Comparison of ENCODE assay signal across 1 cellular context in the genomic region with DNA sequence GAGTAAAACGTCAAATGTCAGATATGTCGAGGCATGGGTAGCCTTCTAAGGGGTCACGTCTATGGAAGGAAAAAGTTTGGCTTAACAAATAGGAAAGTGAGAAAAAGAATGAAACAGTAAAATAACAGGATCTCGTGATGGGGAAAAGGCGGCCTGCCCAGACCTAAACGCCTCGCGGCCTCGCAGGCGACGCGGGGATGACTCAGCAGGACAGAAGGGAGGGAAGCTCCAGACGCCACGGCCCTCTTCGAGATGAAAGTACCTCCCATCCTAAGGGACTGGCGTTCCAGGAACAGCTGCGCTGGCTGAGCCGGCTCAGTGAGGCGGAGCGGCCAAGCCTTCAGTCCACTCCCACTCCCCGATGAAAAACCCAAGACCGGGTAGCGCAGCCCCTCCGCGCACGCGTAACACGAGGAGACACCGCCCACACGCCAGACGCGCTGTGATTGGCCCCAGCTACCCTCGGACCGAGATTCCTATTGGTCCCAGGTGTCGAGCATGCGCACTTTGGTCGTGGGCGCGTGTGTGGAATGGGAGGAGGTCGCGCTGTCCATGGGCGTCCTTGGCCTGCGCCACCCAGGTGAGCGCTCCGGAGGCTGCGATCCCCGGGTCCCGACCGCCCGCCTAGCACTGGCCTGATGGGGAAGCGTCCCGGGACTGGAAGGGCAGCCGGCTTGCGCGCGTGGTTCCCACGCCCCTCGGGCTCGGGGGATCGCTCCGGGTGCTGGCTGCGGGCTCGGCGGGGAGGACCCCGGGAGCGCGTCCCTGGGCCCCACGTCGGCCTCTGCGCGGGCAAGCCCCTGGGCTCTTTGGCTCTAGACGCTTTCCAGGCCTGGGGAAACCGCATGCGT.
A peak's percentile ranks its signal among the peaks of the same experiment; 100 is the strongest.
TF ChIP-seq lines count a peak whose summit lies in the region.

No MANE protein-coding gene starts in this region.

TF ChIP-seq in HepG2, 621 proteins besides CTCF, POLR2A, EP300 and RAD21 (continued from another document and continues in another):
- TF ChIP-seq FOXK2 (IDR thresholded peaks at IDR 0.05) (no peak), BHLHE40 (IDR thresholded peaks at IDR 0.05; ENCODE audit: low read length) (no peak), MTA1 (CRISPR knock-in tag; IDR thresholded peaks at IDR 0.05; ENCODE audit: borderline replicate concordance) (0 out of 2 replicates have a peak, but pooled peaks have one; percentile 49), ZNF552 (CRISPR knock-in tag; IDR thresholded peaks at IDR 0.05; ENCODE audit: borderline replicate concordance) (no peak), FOXC1 (CRISPR knock-in tag; IDR thresholded peaks at IDR 0.05; ENCODE audit: borderline replicate concordance) (peak; percentile 46; the same call in 1 of the 2 replicates), ZNF362 (CRISPR knock-in tag; IDR thresholded peaks at IDR 0.05; ENCODE audit: borderline replicate concordance) (no peak), AGO2 (optimal IDR thresholded peaks at IDR 0.05; ENCODE audit: low read depth, low read length) (peak; percentile 54), KAT2B (IDR thresholded peaks at IDR 0.05; ENCODE audit: borderline replicate concordance, low read depth, low read length) (no peak), ELK4 (CRISPR knock-in tag; IDR thresholded peaks at IDR 0.05; ENCODE audit: borderline replicate concordance) (no peak), ZBTB7B (CRISPR knock-in tag; IDR thresholded peaks at IDR 0.05) (no peak), YEATS2 (CRISPR knock-in tag; IDR thresholded peaks at IDR 0.05; ENCODE audit: borderline replicate concordance) (peak; percentile 65; the same call in 1 of the 2 replicates), PPARG (CRISPR knock-in tag; conservative IDR thresholded peaks at IDR 0.05) (no peak), ZNF749 (CRISPR knock-in tag; IDR thresholded peaks at IDR 0.05; ENCODE audit: borderline replicate concordance) (no peak), ZNF331 (CRISPR knock-in tag; IDR thresholded peaks at IDR 0.05) (no peak; the same call in 1 of the 2 replicates), ZNF563 (CRISPR knock-in tag; IDR thresholded peaks at IDR 0.05) (no peak; the same call in 1 of the 2 replicates), ZNF768 (CRISPR knock-in tag; IDR thresholded peaks at IDR 0.05) (no peak), TCF12 (IDR thresholded peaks at IDR 0.05) (no peak), TCF12 (CRISPR knock-in tag; IDR thresholded peaks at IDR 0.05) (no peak), PLRG1 (conservative IDR thresholded peaks at IDR 0.05) (no peak), ONECUT2 (CRISPR knock-in tag; IDR thresholded peaks at IDR 0.05) (no peak), TAF1 (CRISPR knock-in tag; IDR thresholded peaks at IDR 0.05) (peak; percentile 65; the same call in 1 of the 2 replicates), GLI4 (CRISPR knock-in tag; IDR thresholded peaks at IDR 0.05; ENCODE audit: borderline replicate concordance) (no peak), IRF2 (CRISPR knock-in tag; IDR thresholded peaks at IDR 0.05) (no peak), HOXA5 (CRISPR knock-in tag; IDR thresholded peaks at IDR 0.05) (peak; percentile 40; the same call in 1 of the 2 replicates), NFYB (CRISPR knock-in tag; IDR thresholded peaks at IDR 0.05) (peak; percentile 82), TGIF2 (CRISPR knock-in tag; IDR thresholded peaks at IDR 0.05) (no peak), ZNF569 (CRISPR knock-in tag; IDR thresholded peaks at IDR 0.05; ENCODE audit: borderline replicate concordance) (no peak), ZNF136 (CRISPR knock-in tag; IDR thresholded peaks at IDR 0.05; ENCODE audit: low read depth) (no peak), ZNF660 (CRISPR knock-in tag; IDR thresholded peaks at IDR 0.05; ENCODE audit: borderline replicate concordance, low read depth) (no peak), NFYC (CRISPR knock-in tag; IDR thresholded peaks at IDR 0.05) (peak; percentile 87), TRIM24 (CRISPR knock-in tag; IDR thresholded peaks at IDR 0.05) (no peak), ZNF615 (CRISPR knock-in tag; IDR thresholded peaks at IDR 0.05; ENCODE audit: borderline replicate concordance) (no peak), HDAC1 (CRISPR knock-in tag; IDR thresholded peaks at IDR 0.05) (peak; percentile 55; the same call in 1 of the 2 replicates), ZNF547 (CRISPR knock-in tag; IDR thresholded peaks at IDR 0.05) (no peak), ZFAT (CRISPR knock-in tag; conservative IDR thresholded peaks at IDR 0.05) (no peak), CENPX (CRISPR knock-in tag; IDR thresholded peaks at IDR 0.05) (no peak), DMAP1 (CRISPR knock-in tag; IDR thresholded peaks at IDR 0.05) (no peak), ZBTB2 (CRISPR knock-in tag; IDR thresholded peaks at IDR 0.05; ENCODE audit: low read depth) (no peak), ATRX (CRISPR knock-in tag; IDR thresholded peaks at IDR 0.05; ENCODE audit: borderline replicate concordance) (no peak)
- TF ChIP-seq, protein P1, sequence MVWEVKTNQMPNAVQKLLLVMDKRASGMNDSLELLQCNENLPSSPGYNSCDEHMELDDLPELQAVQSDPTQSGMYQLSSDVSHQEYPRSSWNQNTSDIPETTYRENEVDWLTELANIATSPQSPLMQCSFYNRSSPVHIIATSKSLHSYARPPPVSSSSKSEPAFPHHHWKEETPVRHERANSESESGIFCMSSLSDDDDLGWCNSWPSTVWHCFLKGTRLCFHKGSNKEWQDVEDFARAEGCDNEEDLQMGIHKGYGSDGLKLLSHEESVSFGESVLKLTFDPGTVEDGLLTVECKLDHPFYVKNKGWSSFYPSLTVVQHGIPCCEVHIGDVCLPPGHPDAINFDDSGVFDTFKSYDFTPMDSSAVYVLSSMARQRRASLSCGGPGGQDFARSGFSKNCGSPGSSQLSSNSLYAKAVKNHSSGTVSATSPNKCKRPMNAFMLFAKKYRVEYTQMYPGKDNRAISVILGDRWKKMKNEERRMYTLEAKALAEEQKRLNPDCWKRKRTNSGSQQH (CRISPR knock-in tag; IDR thresholded peaks at IDR 0.05; ENCODE audit: low read depth): no peak
- TF ChIP-seq, protein P2, sequence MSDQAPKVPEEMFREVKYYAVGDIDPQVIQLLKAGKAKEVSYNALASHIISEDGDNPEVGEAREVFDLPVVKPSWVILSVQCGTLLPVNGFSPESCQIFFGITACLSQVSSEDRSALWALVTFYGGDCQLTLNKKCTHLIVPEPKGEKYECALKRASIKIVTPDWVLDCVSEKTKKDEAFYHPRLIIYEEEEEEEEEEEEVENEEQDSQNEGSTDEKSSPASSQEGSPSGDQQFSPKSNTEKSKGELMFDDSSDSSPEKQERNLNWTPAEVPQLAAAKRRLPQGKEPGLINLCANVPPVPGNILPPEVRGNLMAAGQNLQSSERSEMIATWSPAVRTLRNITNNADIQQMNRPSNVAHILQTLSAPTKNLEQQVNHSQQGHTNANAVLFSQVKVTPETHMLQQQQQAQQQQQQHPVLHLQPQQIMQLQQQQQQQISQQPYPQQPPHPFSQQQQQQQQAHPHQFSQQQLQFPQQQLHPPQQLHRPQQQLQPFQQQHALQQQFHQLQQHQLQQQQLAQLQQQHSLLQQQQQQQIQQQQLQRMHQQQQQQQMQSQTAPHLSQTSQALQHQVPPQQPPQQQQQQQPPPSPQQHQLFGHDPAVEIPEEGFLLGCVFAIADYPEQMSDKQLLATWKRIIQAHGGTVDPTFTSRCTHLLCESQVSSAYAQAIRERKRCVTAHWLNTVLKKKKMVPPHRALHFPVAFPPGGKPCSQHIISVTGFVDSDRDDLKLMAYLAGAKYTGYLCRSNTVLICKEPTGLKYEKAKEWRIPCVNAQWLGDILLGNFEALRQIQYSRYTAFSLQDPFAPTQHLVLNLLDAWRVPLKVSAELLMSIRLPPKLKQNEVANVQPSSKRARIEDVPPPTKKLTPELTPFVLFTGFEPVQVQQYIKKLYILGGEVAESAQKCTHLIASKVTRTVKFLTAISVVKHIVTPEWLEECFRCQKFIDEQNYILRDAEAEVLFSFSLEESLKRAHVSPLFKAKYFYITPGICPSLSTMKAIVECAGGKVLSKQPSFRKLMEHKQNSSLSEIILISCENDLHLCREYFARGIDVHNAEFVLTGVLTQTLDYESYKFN (CRISPR knock-in tag; conservative IDR thresholded peaks at IDR 0.05): no peak
- TF ChIP-seq, protein P3, sequence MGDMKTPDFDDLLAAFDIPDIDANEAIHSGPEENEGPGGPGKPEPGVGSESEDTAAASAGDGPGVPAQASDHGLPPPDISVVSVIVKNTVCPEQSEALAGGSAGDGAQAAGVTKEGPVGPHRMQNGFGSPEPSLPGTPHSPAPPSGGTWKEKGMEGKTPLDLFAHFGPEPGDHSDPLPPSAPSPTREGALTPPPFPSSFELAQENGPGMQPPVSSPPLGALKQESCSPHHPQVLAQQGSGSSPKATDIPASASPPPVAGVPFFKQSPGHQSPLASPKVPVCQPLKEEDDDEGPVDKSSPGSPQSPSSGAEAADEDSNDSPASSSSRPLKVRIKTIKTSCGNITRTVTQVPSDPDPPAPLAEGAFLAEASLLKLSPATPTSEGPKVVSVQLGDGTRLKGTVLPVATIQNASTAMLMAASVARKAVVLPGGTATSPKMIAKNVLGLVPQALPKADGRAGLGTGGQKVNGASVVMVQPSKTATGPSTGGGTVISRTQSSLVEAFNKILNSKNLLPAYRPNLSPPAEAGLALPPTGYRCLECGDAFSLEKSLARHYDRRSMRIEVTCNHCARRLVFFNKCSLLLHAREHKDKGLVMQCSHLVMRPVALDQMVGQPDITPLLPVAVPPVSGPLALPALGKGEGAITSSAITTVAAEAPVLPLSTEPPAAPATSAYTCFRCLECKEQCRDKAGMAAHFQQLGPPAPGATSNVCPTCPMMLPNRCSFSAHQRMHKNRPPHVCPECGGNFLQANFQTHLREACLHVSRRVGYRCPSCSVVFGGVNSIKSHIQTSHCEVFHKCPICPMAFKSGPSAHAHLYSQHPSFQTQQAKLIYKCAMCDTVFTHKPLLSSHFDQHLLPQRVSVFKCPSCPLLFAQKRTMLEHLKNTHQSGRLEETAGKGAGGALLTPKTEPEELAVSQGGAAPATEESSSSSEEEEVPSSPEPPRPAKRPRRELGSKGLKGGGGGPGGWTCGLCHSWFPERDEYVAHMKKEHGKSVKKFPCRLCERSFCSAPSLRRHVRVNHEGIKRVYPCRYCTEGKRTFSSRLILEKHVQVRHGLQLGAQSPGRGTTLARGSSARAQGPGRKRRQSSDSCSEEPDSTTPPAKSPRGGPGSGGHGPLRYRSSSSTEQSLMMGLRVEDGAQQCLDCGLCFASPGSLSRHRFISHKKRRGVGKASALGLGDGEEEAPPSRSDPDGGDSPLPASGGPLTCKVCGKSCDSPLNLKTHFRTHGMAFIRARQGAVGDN (CRISPR knock-in tag; IDR thresholded peaks at IDR 0.05): peak; percentile 82
- TF ChIP-seq, protein P4, sequence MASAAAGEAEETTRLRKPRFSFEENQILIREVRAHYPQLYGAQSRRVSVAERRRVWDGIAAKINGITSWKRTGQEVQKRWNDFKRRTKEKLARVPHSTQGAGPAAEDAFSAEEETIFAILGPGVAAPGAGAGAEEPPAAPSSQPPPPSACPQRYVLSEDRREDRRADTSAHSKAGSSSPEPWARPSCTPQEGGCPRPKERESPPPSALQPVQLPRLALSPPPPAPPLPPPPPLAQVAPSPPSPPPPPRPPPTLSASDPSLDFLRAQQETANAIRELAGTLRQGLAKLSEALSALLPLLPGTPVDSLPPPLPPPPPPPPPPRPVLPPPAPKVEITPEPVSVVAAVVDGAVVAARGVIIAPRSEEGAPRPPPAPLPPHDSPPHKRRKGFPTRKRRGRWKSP (CRISPR knock-in tag; IDR thresholded peaks at IDR 0.05): peak; percentile 78; the same call in 1 of the 2 replicates
- TF ChIP-seq, protein P5, sequence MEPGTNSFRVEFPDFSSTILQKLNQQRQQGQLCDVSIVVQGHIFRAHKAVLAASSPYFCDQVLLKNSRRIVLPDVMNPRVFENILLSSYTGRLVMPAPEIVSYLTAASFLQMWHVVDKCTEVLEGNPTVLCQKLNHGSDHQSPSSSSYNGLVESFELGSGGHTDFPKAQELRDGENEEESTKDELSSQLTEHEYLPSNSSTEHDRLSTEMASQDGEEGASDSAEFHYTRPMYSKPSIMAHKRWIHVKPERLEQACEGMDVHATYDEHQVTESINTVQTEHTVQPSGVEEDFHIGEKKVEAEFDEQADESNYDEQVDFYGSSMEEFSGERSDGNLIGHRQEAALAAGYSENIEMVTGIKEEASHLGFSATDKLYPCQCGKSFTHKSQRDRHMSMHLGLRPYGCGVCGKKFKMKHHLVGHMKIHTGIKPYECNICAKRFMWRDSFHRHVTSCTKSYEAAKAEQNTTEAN (CRISPR knock-in tag; conservative IDR thresholded peaks at IDR 0.05): peak; percentile 51; the same call in 1 of the 2 replicates
- TF ChIP-seq, protein P6, sequence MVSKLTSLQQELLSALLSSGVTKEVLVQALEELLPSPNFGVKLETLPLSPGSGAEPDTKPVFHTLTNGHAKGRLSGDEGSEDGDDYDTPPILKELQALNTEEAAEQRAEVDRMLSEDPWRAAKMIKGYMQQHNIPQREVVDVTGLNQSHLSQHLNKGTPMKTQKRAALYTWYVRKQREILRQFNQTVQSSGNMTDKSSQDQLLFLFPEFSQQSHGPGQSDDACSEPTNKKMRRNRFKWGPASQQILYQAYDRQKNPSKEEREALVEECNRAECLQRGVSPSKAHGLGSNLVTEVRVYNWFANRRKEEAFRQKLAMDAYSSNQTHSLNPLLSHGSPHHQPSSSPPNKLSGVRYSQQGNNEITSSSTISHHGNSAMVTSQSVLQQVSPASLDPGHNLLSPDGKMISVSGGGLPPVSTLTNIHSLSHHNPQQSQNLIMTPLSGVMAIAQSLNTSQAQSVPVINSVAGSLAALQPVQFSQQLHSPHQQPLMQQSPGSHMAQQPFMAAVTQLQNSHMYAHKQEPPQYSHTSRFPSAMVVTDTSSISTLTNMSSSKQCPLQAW (CRISPR knock-in tag; IDR thresholded peaks at IDR 0.05): no peak
